ENCODE assay signal across 1 cellular context in the genomic region with DNA sequence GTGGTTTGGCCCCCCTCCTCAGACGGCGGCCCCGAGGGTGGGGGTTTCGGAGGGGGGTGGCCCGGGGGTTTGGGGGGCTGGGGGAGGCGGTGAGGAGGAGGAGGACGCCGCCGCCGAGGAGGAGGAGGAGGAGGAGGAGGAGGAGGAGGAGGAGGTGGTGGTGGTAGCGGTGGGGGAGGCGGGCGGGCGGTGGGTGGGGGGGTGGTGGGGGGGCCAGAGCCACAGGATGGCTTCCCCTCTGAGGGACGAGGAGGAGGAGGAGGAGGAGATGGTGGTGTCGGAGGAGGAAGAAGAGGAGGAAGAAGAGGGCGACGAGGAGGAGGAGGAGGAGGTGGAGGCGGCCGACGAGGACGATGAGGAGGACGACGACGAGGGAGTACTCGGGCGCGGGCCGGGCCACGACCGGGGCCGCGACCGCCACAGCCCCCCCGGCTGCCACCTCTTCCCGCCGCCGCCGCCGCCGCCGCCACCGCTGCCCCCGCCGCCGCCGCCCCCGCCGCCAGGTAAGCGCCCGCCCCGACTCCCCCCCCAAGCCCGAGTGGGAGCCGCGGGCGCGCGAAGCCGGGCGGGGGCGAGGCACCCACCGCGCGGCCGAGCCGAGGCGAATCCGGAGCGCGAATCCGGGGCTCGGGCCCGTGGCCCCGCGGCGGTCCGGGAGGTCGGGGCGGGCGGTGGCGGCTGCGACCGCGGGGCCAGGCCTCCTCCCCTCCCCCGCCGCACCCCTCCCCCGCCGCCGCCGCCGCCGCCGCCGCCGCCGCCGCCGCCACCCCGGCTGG.
TF ChIP-seq lines count a peak whose summit lies in the region.

No MANE protein-coding gene starts in this region.

TF ChIP-seq in HepG2, 621 proteins besides CTCF, POLR2A, EP300 and RAD21:
- TF ChIP-seq, protein P1, sequence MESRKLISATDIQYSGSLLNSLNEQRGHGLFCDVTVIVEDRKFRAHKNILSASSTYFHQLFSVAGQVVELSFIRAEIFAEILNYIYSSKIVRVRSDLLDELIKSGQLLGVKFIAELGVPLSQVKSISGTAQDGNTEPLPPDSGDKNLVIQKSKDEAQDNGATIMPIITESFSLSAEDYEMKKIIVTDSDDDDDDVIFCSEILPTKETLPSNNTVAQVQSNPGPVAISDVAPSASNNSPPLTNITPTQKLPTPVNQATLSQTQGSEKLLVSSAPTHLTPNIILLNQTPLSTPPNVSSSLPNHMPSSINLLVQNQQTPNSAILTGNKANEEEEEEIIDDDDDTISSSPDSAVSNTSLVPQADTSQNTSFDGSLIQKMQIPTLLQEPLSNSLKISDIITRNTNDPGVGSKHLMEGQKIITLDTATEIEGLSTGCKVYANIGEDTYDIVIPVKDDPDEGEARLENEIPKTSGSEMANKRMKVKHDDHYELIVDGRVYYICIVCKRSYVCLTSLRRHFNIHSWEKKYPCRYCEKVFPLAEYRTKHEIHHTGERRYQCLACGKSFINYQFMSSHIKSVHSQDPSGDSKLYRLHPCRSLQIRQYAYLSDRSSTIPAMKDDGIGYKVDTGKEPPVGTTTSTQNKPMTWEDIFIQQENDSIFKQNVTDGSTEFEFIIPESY (CRISPR knock-in tag; IDR thresholded peaks at IDR 0.05): no peak
- TF ChIP-seq ZNF10 (CRISPR knock-in tag; IDR thresholded peaks at IDR 0.05; ENCODE audit: borderline replicate concordance, low read depth): no peak
- TF ChIP-seq ZNF263 (CRISPR knock-in tag; IDR thresholded peaks at IDR 0.05): peak; percentile 69
- TF ChIP-seq CBFB (CRISPR knock-in tag; IDR thresholded peaks at IDR 0.05): no peak
TF ChIP-seq in HepG2: peak in this region for 1.
